Comparison of ENCODE assay signal across 30 cellular contexts in genomic region chr3:124415471-124415960, GRCh38.
"Had no signal": no experiment of that assay in that cellular context is flagged by ENCODE, and none has a peak within 500 bp of the region (broad histone marks: within the 10 kb centered on the region; RNA-seq: fewer than 3 reads in every experiment).

No MANE protein-coding gene starts in this region.

- H3K36me3 ChIP-seq: brain microvascular endothelial cell had no signal

- H3K36me3 Mint-ChIP-seq: activated CD4-positive, alpha-beta memory T cell treated with anti-CD3 and anti-CD28 coated beads for 36 hours; activated naive CD4-positive, alpha-beta T cell treated with anti-CD3 and anti-CD28 coated beads, Interleukin-2, amount 10 ng/mL, durations not matched to agents 7 days and 5 days; activated naive CD4-positive, alpha-beta T cell treated with anti-CD3 and anti-CD28 coated beads, Interleukin-2, amount 50 U/mL, for 72 hours; activated naive CD8-positive, alpha-beta T cell treated with anti-CD3 and anti-CD28 coated beads, Interleukin-2, amount 10 ng/mL, durations not matched to agents 7 days and 5 days had no signal

- H3K27ac Mint-ChIP-seq: activated B cell treated with CpG ODN at 0.5 μM for 24 hours; activated CD4-positive, alpha-beta memory T cell treated with anti-CD3 and anti-CD28 coated beads for 36 hours; activated CD4-positive, alpha-beta T cell treated with anti-CD3 and anti-CD28 coated beads for 36 hours; activated CD4-positive, alpha-beta T cell treated with anti-CD3 and anti-CD28 coated beads, Interleukin-2, amount 10 ng/mL, durations not matched to agents 24 days and 14 days; activated naive CD4-positive, alpha-beta T cell treated with anti-CD3 and anti-CD28 coated beads, Interleukin-2, amount 10 ng/mL, durations not matched to agents 7 days and 5 days; activated naive CD4-positive, alpha-beta T cell treated with anti-CD3 and anti-CD28 coated beads, Interleukin-2, amount 50 U/mL, for 72 hours; activated naive CD8-positive, alpha-beta T cell treated with anti-CD3 and anti-CD28 coated beads, Interleukin-2, amount 10 ng/mL, durations not matched to agents 7 days and 5 days; activated T-cell treated with anti-CD3 and anti-CD28 coated beads, Interleukin-2, amount 50 U/mL, for 24 hours; activated T-cell treated with anti-CD3 and anti-CD28 coated beads, Interleukin-2, amount 50 U/mL, for 72 hours; dendritic cell treated with granulocyte-macrophage colony-stimulating factor and Interleukin-4, amounts not matched to agents 40 ng/mL and 50 ng/mL, for 4 days; effector memory CD8-positive, alpha-beta T cell; T-helper 17 cell; T-helper 2 cell treated with Interferon-gamma antibody and Interleukin-4, amounts not matched to agents 5 μg/mL and 100 μg/mL, for 36 hours had no signal

- H3K27me3 ChIP-seq: brain microvascular endothelial cell, esophagus squamous epithelium, gastroesophageal sphincter had no signal

- H3K4me3 ChIP-seq: coronary artery, esophagus squamous epithelium, gastroesophageal sphincter had no signal

- H3K4me1 ChIP-seq: esophagus squamous epithelium had no signal

- H3K27ac ChIP-seq: brain microvascular endothelial cell, epithelial cell of prostate, esophagus squamous epithelium, gastroesophageal sphincter, WERI-Rb-1 had no signal

- H3K9me3 Mint-ChIP-seq: activated B cell treated with CpG ODN at 0.5 μM for 24 hours; activated CD4-positive, alpha-beta memory T cell treated with anti-CD3 and anti-CD28 coated beads for 36 hours; activated CD4-positive, alpha-beta T cell treated with anti-CD3 and anti-CD28 coated beads, Interleukin-2, amount 10 ng/mL, durations not matched to agents 24 days and 14 days; activated naive CD4-positive, alpha-beta T cell treated with anti-CD3 and anti-CD28 coated beads, Interleukin-2, amount 10 ng/mL, durations not matched to agents 7 days and 5 days; activated naive CD4-positive, alpha-beta T cell treated with anti-CD3 and anti-CD28 coated beads, Interleukin-2, amount 50 U/mL, for 72 hours; activated naive CD8-positive, alpha-beta T cell treated with anti-CD3 and anti-CD28 coated beads, Interleukin-2, amount 10 ng/mL, durations not matched to agents 7 days and 5 days; activated T-cell treated with anti-CD3 and anti-CD28 coated beads, Interleukin-2, amount 50 U/mL, for 24 hours; activated T-cell treated with anti-CD3 and anti-CD28 coated beads, Interleukin-2, amount 50 U/mL, for 72 hours; central memory CD8-positive, alpha-beta T cell; dendritic cell treated with granulocyte-macrophage colony-stimulating factor and Interleukin-4, amounts not matched to agents 40 ng/mL and 50 ng/mL, for 4 days; effector memory CD8-positive, alpha-beta T cell; T-helper 2 cell treated with Interferon-gamma antibody and Interleukin-4, amounts not matched to agents 5 μg/mL and 100 μg/mL, for 36 hours had no signal

- DNase-seq: activated B cell treated with CpG ODN at 0.5 μM for 24 hours; activated CD4-positive, alpha-beta memory T cell treated with anti-CD3 and anti-CD28 coated beads for 36 hours; activated CD4-positive, alpha-beta T cell treated with anti-CD3 and anti-CD28 coated beads for 36 hours; activated CD4-positive, alpha-beta T cell treated with anti-CD3 and anti-CD28 coated beads, Interleukin-2, amount 10 ng/mL, durations not matched to agents 24 days and 14 days; activated CD4-positive, CD25-positive, alpha-beta regulatory T cell treated with anti-CD3 and anti-CD28 coated beads, Interleukin-2, amount 50 U/mL, for 72 hours; activated CD8-positive, alpha-beta memory T cell treated with anti-CD3 and anti-CD28 coated beads, Interleukin-2, amount 50 U/mL, for 48 hours; activated gamma-delta T cell; activated naive CD4-positive, alpha-beta T cell; activated naive CD4-positive, alpha-beta T cell treated with anti-CD3 and anti-CD28 coated beads, Interleukin-2, amount 10 ng/mL, durations not matched to agents 7 days and 5 days; activated naive CD8-positive, alpha-beta T cell treated with anti-CD3 and anti-CD28 coated beads, Interleukin-2, amount 10 ng/mL, durations not matched to agents 7 days and 5 days; activated T-cell treated with anti-CD3 and anti-CD28 coated beads for 4 hours; activated T-cell treated with anti-CD3 and anti-CD28 coated beads, Interleukin-2, amount 50 U/mL, for 24 hours; activated T-cell treated with anti-CD3 and anti-CD28 coated beads, Interleukin-2, amount 50 U/mL, for 72 hours; anterior cingulate cortex; brain microvascular endothelial cell; effector CD4-positive, alpha-beta T cell; effector memory CD8-positive, alpha-beta T cell; esophagus squamous epithelium; foreskin melanocyte; T-helper 1 cell; T-helper 17 cell; T1000; WERI-Rb-1 had no signal

- H3K27me3 Mint-ChIP-seq: activated CD4-positive, alpha-beta memory T cell treated with anti-CD3 and anti-CD28 coated beads for 36 hours had no signal

- ATAC-seq: activated CD4-positive, alpha-beta T cell treated with anti-CD3 and anti-CD28 coated beads for 36 hours; activated naive CD4-positive, alpha-beta T cell treated with anti-CD3 and anti-CD28 coated beads, Interleukin-2, amount 50 U/mL, for 72 hours; activated T-cell treated with anti-CD3 and anti-CD28 coated beads, Interleukin-2, amount 50 U/mL, for 72 hours; effector memory CD8-positive, alpha-beta T cell; gastroesophageal sphincter; T-helper 17 cell had no signal

- H3K9me3 ChIP-seq: esophagus squamous epithelium, gastroesophageal sphincter had no signal

- H3K4me1 Mint-ChIP-seq: activated B cell treated with CpG ODN at 0.5 μM for 24 hours; activated CD4-positive, alpha-beta T cell treated with anti-CD3 and anti-CD28 coated beads for 36 hours; activated CD4-positive, alpha-beta T cell treated with anti-CD3 and anti-CD28 coated beads, Interleukin-2, amount 10 ng/mL, durations not matched to agents 24 days and 14 days; activated naive CD4-positive, alpha-beta T cell treated with anti-CD3 and anti-CD28 coated beads, Interleukin-2, amount 10 ng/mL, durations not matched to agents 7 days and 5 days; activated naive CD8-positive, alpha-beta T cell treated with anti-CD3 and anti-CD28 coated beads, Interleukin-2, amount 10 ng/mL, durations not matched to agents 7 days and 5 days; central memory CD8-positive, alpha-beta T cell; T-helper 17 cell had no signal

- H3K4me3 Mint-ChIP-seq: activated B cell treated with CpG ODN at 0.5 μM for 24 hours; activated CD4-positive, alpha-beta memory T cell treated with anti-CD3 and anti-CD28 coated beads for 36 hours; activated CD4-positive, alpha-beta T cell treated with anti-CD3 and anti-CD28 coated beads for 36 hours; activated CD4-positive, alpha-beta T cell treated with anti-CD3 and anti-CD28 coated beads, Interleukin-2, amount 10 ng/mL, durations not matched to agents 24 days and 14 days; activated naive CD4-positive, alpha-beta T cell treated with anti-CD3 and anti-CD28 coated beads, Interleukin-2, amount 10 ng/mL, durations not matched to agents 7 days and 5 days; activated naive CD8-positive, alpha-beta T cell treated with anti-CD3 and anti-CD28 coated beads, Interleukin-2, amount 10 ng/mL, durations not matched to agents 7 days and 5 days; activated T-cell treated with anti-CD3 and anti-CD28 coated beads, Interleukin-2, amount 50 U/mL, for 24 hours; activated T-cell treated with anti-CD3 and anti-CD28 coated beads, Interleukin-2, amount 50 U/mL, for 72 hours; central memory CD8-positive, alpha-beta T cell; dendritic cell treated with granulocyte-macrophage colony-stimulating factor and Interleukin-4, amounts not matched to agents 40 ng/mL and 50 ng/mL, for 4 days; effector memory CD8-positive, alpha-beta T cell; T-helper 17 cell; T-helper 2 cell treated with Interferon-gamma antibody and Interleukin-4, amounts not matched to agents 5 μg/mL and 100 μg/mL, for 36 hours had no signal
